Comparison of ENCODE assay signal across 1 cellular context in genomic region chr17:76700290-76700626, GRCh38.
TF ChIP-seq lines count a peak whose summit lies in the region.

No MANE protein-coding gene starts in this region.

TF ChIP-seq in HepG2, 621 proteins besides CTCF, POLR2A, EP300 and RAD21 (continued from another document):
- TF ChIP-seq ZBTB43 (CRISPR knock-in tag; conservative IDR thresholded peaks at IDR 0.05): 0 out of 2 replicates have a peak, but pooled peaks have one; percentile 16
- TF ChIP-seq RFXAP (CRISPR knock-in tag; IDR thresholded peaks at IDR 0.05; ENCODE audit: borderline replicate concordance): 0 out of 2 replicates have a peak, but pooled peaks have one; percentile 2
- TF ChIP-seq ZFP90 (CRISPR knock-in tag; IDR thresholded peaks at IDR 0.05; ENCODE audit: borderline replicate concordance): 0 out of 2 replicates have a peak, but pooled peaks have one; percentile 19
- 0 out of 2 replicates have a peak, but pooled peaks have one; percentile 16 for TF ChIP-seq CCDC6 (CRISPR knock-in tag; IDR thresholded peaks at IDR 0.05)
- peak; percentile 9; the same call in 1 of the 2 replicates for TF ChIP-seq ZBTB3 (CRISPR knock-in tag; IDR thresholded peaks at IDR 0.05; ENCODE audit: borderline replicate concordance, low read depth)
- TF ChIP-seq TEAD3 (CRISPR knock-in tag; optimal IDR thresholded peaks at IDR 0.05; ENCODE audit: borderline replicate concordance): no peak
- TF ChIP-seq ZNF619 (CRISPR knock-in tag; IDR thresholded peaks at IDR 0.05): 0 out of 2 replicates have a peak, but pooled peaks have one; percentile 23
- TF ChIP-seq JUND (CRISPR knock-in tag; IDR thresholded peaks at IDR 0.05): no peak
- no peak for TF ChIP-seq MYPOP (CRISPR knock-in tag; IDR thresholded peaks at IDR 0.05)
- TF ChIP-seq ZNF598 (CRISPR knock-in tag; IDR thresholded peaks at IDR 0.05; ENCODE audit: borderline replicate concordance): peak; percentile 62; the same call in 1 of the 2 replicates
- TF ChIP-seq ZBTB4 (CRISPR knock-in tag; IDR thresholded peaks at IDR 0.05; ENCODE audit: borderline replicate concordance): peak; percentile 85
- TF ChIP-seq CAMTA2 (CRISPR knock-in tag; IDR thresholded peaks at IDR 0.05; ENCODE audit: borderline replicate concordance): no peak
- TF ChIP-seq HDAC2 (CRISPR knock-in tag; IDR thresholded peaks at IDR 0.05): no peak
- TF ChIP-seq ZNF770 (CRISPR knock-in tag; IDR thresholded peaks at IDR 0.05): no peak
- no peak for TF ChIP-seq SP140L (CRISPR knock-in tag; IDR thresholded peaks at IDR 0.05; ENCODE audit: borderline replicate concordance)
- TF ChIP-seq RXRA (CRISPR knock-in tag; IDR thresholded peaks at IDR 0.05): 0 out of 2 replicates have a peak, but pooled peaks have one; percentile 11
- TF ChIP-seq DDIT3 (CRISPR knock-in tag; IDR thresholded peaks at IDR 0.05): no peak
- no peak for TF ChIP-seq KLF6 (CRISPR knock-in tag; IDR thresholded peaks at IDR 0.05)
- 0 out of 2 replicates have a peak, but pooled peaks have one; percentile 5 for TF ChIP-seq SP4 (CRISPR knock-in tag; IDR thresholded peaks at IDR 0.05)
- TF ChIP-seq ZNF704 (CRISPR knock-in tag; IDR thresholded peaks at IDR 0.05; ENCODE audit: borderline replicate concordance): no peak
- TF ChIP-seq ZNF670 (CRISPR knock-in tag; IDR thresholded peaks at IDR 0.05; ENCODE audit: borderline replicate concordance): peak; percentile 15; the same call in 1 of the 2 replicates
- TF ChIP-seq SIN3B (IDR thresholded peaks at IDR 0.05; ENCODE audit: low read length): no peak
- TF ChIP-seq ZMYM3 (CRISPR knock-in tag; IDR thresholded peaks at IDR 0.05): no peak
- TF ChIP-seq ZNF337 (CRISPR knock-in tag; IDR thresholded peaks at IDR 0.05; ENCODE audit: borderline replicate concordance, low read depth): no peak
- 0 out of 2 replicates have a peak, but pooled peaks have one; percentile 9 for TF ChIP-seq ZNF839 (CRISPR knock-in tag; IDR thresholded peaks at IDR 0.05; ENCODE audit: borderline replicate concordance)
- no peak; the same call in 1 of the 2 replicates for TF ChIP-seq ZNF777 (CRISPR knock-in tag; IDR thresholded peaks at IDR 0.05)
- TF ChIP-seq FOSL1 (CRISPR knock-in tag; IDR thresholded peaks at IDR 0.05; ENCODE audit: borderline replicate concordance): no peak
- TF ChIP-seq POGZ (CRISPR knock-in tag; IDR thresholded peaks at IDR 0.05): no peak
- TF ChIP-seq PBX3 (CRISPR knock-in tag; IDR thresholded peaks at IDR 0.05; ENCODE audit: borderline replicate concordance): no peak
